ENCODE assay signal across 10 cellular contexts in genomic region chr1:223747838-223748335, GRCh38. TPM values are rescaled to one million over a fixed set of nuclear protein-coding genes. Genes with fewer than 3 reads are reported as not detected.
DNase-seq lines count a peak whose midpoint lies in the region; ATAC-seq and FAIRE-seq lines count a peak whose summit lies in the region.
"Had no signal": no experiment of that assay in that cellular context is flagged by ENCODE, and none has a peak within 500 bp of the region (broad histone marks: within the 10 kb centered on the region; RNA-seq: fewer than 3 reads in every experiment).

No MANE protein-coding gene starts in this region.

- peak; percentile 26 for ATAC-seq in GM19035 (IDR thresholded peaks at IDR 0.05; ENCODE audit: unreplicated experiment)
- ATAC-seq in Right ventricle myocardium superior (ENCODE audit: poor library complexity) = peak; percentile 22
- no peak for ATAC-seq in GM18520 (IDR thresholded peaks at IDR 0.05; ENCODE audit: unreplicated experiment)
- ATAC-seq in GM19395 (IDR thresholded peaks at IDR 0.05; ENCODE audit: unreplicated experiment) = no peak
- no peak for ATAC-seq in HG03457 (IDR thresholded peaks at IDR 0.05; ENCODE audit: unreplicated experiment)

- peaks cover 0 to 6% of the 10 kb centered on the region in 2 donors for H3K4me1 ChIP-seq in small intestine (ENCODE audit: control insufficient read depth in 2 of 2, insufficient read depth in 1 of 2, low read depth in 1 of 2, low read length in 1 of 2)

- peaks cover 11% of the 10 kb centered on the region for H3K4me1 Mint-ChIP-seq in T-helper 2 cell treated with Interferon-gamma antibody and Interleukin-4, amounts not matched to agents 5 μg/mL and 100 μg/mL, for 36 hours (ENCODE audit: low read depth)

- peak overlapping the region; percentile 14 to 47 for H3K27ac ChIP-seq in small intestine (ENCODE audit: low read depth in 1 of 2, low read length in 1 of 2)

- no peaks in the 10 kb centered on the region for H3K9me3 ChIP-seq in small intestine (ENCODE audit: control insufficient read depth, low read depth)

- FAIRE-seq in small intestine (lab: Jason Lieb, UNC) = no peak
- FAIRE-seq: GM18507, TTC549 had no signal

- no peak overlapping the region for H3K4me3 ChIP-seq in small intestine (ENCODE audit: low read depth in 1 of 2, low read length in 2 of 2)

- WGBS in small intestine, 3 donors = 13 to 31% (median 16%) methylated on average over 4 of the region's 4 CpGs

- peak overlapping the region; percentile 56 for H3K4me3 Mint-ChIP-seq in T-helper 2 cell treated with Interferon-gamma antibody and Interleukin-4, amounts not matched to agents 5 μg/mL and 100 μg/mL, for 36 hours

- peak overlapping the region; percentile 11 for H3K27ac Mint-ChIP-seq in T-helper 2 cell treated with Interferon-gamma antibody and Interleukin-4, amounts not matched to agents 5 μg/mL and 100 μg/mL, for 36 hours

- DNase-seq in T-helper 2 cell treated with Interferon-gamma antibody and Interleukin-4, amounts not matched to agents 5 μg/mL and 100 μg/mL, for 36 hours (ENCODE audit: low spot score) = no peak
- DNase-seq in Right ventricle myocardium superior (peak; percentile 69), small intestine (peak; percentile 50)
- DNase-seq in activated effector memory CD4-positive, alpha-beta T cell treated with anti-CD3 and anti-CD28 coated beads, Interleukin-2, amount 50 U/mL, for 16 hours = no peak

- no peaks in the 10 kb centered on the region for H3K27me3 Mint-ChIP-seq in T-helper 2 cell treated with Interferon-gamma antibody and Interleukin-4, amounts not matched to agents 5 μg/mL and 100 μg/mL, for 36 hours (ENCODE audit: low read depth)

- intact Hi-C loops in Right ventricle myocardium superior (cut with DNase I) = loop anchor here (5.0 kb wide), 1 partner anchor 36 kb away; the partner anchor contains the start of gene CAPN2

- H3K27me3 ChIP-seq in small intestine (ENCODE audit: control insufficient read depth in 2 of 2, insufficient read depth in 2 of 2, low read length in 2 of 2) = no peaks in the 10 kb centered on the region

- peaks cover 68% of the 10 kb centered on the region for H3K36me3 Mint-ChIP-seq in T-helper 2 cell treated with Interferon-gamma antibody and Interleukin-4, amounts not matched to agents 5 μg/mL and 100 μg/mL, for 36 hours (ENCODE audit: low read depth)

- H3K9me3 Mint-ChIP-seq in T-helper 2 cell treated with Interferon-gamma antibody and Interleukin-4, amounts not matched to agents 5 μg/mL and 100 μg/mL, for 36 hours = no peaks in the 10 kb centered on the region

- H3K36me3 ChIP-seq in small intestine (ENCODE audit: control insufficient read depth in 2 of 2, insufficient read depth in 2 of 2, low read length in 2 of 2) = peaks cover 7 to 9% of the 10 kb centered on the region in 2 donors

RNA-seq across cellular contexts. Expression of gene CAPN2, which starts 35.5 kb away (rescaled TPM):
- 72.6 TPM for total RNA-seq in Right ventricle myocardium superior
- polyA plus RNA-seq in small intestine = 100 to 1,000 TPM in 1 of 3 donors, 10 to 100 TPM in 2; 47.0 to 115 (median 68.8) TPM

Comparison
In these comparisons a context has a peak if more than half of its experiments do, and no peak if none do; other contexts are left out.
1. ATAC-seq: peak in GM19035 (single experiment) and Right ventricle myocardium superior (single experiment); none in GM18520 (single experiment), GM19395 (single experiment) and HG03457 (single experiment).
2. DNase-seq: peak in Right ventricle myocardium superior (single experiment) and small intestine (single experiment); none in T-helper 2 cell treated with Interferon-gamma antibody and Interleukin-4, amounts not matched to agents 5 μg/mL and 100 μg/mL, for 36 hours (single experiment) and activated effector memory CD4-positive, alpha-beta T cell treated with anti-CD3 and anti-CD28 coated beads, Interleukin-2, amount 50 U/mL, for 16 hours (single experiment).